ENCODE assay signal across 22 cellular contexts in the genomic region with DNA sequence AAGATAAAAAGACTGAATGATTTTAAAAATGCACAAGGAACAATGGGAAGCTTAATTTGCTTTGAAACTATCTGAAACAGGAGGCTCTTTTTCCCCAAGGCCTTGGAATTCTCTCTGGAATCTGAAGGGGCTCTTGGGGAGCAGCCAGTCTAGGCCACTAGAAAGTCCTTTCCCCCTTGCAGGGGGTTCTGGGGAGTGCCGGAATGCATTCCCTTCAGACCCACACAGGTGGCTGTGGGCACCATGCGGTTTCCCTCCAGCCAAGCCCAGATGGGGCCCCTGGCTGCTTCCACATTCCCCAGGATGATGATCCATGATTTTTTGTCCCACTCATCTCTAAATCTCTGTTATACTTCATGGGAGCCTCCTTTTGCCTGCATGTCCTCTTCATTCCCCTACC. TPM values are rescaled to one million over a fixed set of nuclear protein-coding genes. Genes with fewer than 3 reads are reported as not detected.
DNase-seq lines count a peak whose midpoint lies in the region; FAIRE-seq and TF ChIP-seq lines count a peak whose summit lies in the region.
"Had no signal": no experiment of that assay in that cellular context is flagged by ENCODE, and none has a peak within 500 bp of the region (broad histone marks: within the 10 kb centered on the region; RNA-seq: fewer than 3 reads in every experiment).

No MANE protein-coding gene starts in this region.

- H3K4me2 ChIP-seq in H1 (ENCODE audit: insufficient read depth in 1 of 2, low read depth in 2 of 2, low read length in 2 of 2) (no peak overlapping the region), neuronal stem cell (ENCODE audit: insufficient read depth, low read length, poor library complexity, severe bottlenecking) (no peak overlapping the region)
- H3K4me2 ChIP-seq: BLaER1, KMS-11 had no signal

- no peak for TF ChIP-seq RAD21 in H1 (IDR thresholded peaks at IDR 0.05 in 1 of 2, conservative IDR thresholded peaks at IDR 0.05 in 1 of 2; ENCODE audit: low read depth in 2 of 2, low read length in 2 of 2)

- H4K5ac ChIP-seq in H1 (ENCODE audit: insufficient read length, low read depth, low read length), result no peak overlapping the region

- H3K27me3 ChIP-seq in H1 (replicated peaks in 1 of 4; ENCODE audit: control insufficient read depth in 3 of 4, extremely low read depth in 1 of 4, insufficient read depth in 3 of 4, low read length in 3 of 4) (no peaks in the 10 kb centered on the region), neuronal stem cell (ENCODE audit: control insufficient read depth in 3 of 3, insufficient read depth in 3 of 3, low read depth in 1 of 3, low read length in 3 of 3) (no peaks in the 10 kb centered on the region)
- H3K27me3 ChIP-seq: BLaER1, Peyer's patch had no signal

- no peak overlapping the region for H2BK5ac ChIP-seq in H1 (ENCODE audit: low read depth, low read length)
- H2BK5ac ChIP-seq in neuronal stem cell (ENCODE audit: low read length), result no peak overlapping the region

- 79% methylated on average over 2 of the region's 2 CpGs; no CpG with 5 or more reads in 1 of the 2 experiments for WGBS in H1 (ENCODE audit: extremely low coverage in 1 of 2, insufficient coverage in 1 of 2, insufficient read length in 1 of 2, insufficient replicate concordance in 2 of 2, low coverage in 1 of 2, low lambda C conversion rate in 2 of 2, missing lambda C conversion rate in 1 of 2), 2 experiments
- no CpG with 5 or more reads among the region's 2 CpGs for WGBS in neuronal stem cell (ENCODE audit: extremely low coverage in 2 of 2, insufficient read length in 2 of 2, insufficient replicate concordance in 1 of 2), 2 donors

- H2BK15ac ChIP-seq in H1 (ENCODE audit: low read length) (no peak overlapping the region), neuronal stem cell (ENCODE audit: low read length) (no peak overlapping the region)

- H2AK5ac ChIP-seq in H1 (ENCODE audit: low read depth, low read length), result no peak overlapping the region
- H2AK5ac ChIP-seq in neuronal stem cell (ENCODE audit: low read depth, low read length), result no peak overlapping the region

- H3K4ac ChIP-seq in H1 (replicated peaks; ENCODE audit: insufficient read length, low read depth, low read length) (no peak overlapping the region), neuronal stem cell (ENCODE audit: low read length) (no peak overlapping the region)

- in situ Hi-C loops in KBM-7 (cut with MboI; ENCODE audit: low pct_unique_long_range_greater_than_20kb, low sequenced_read_pairs), result no loop called here

- H2AFZ ChIP-seq in H1 (ENCODE audit: low read length) (no peak overlapping the region), neuronal stem cell (ENCODE audit: low read length) (no peak overlapping the region)

- no peaks in the 10 kb centered on the region for H3K79me2 ChIP-seq in H1 (ENCODE audit: control insufficient read depth in 1 of 2, insufficient read depth in 2 of 2, low read length in 2 of 2)

- CTCF ChIA-PET in H1 (lab: Charles Lee; ENCODE audit: partially characterized antibody) (interaction anchor here (5.5 kb wide), 1 partner anchor 10 kb away, joined by 53 read pairs; a partner anchor contains a TSS), RWPE1 (lab: Yijun Ruan, JAX) (interaction anchor here (0.6 kb wide), 1 partner anchor 815 kb away, joined by 3 read pairs; no protein-coding TSS in a partner anchor)

- H3K79me1 ChIP-seq in H1 (ENCODE audit: low read depth, low read length) (no peaks in the 10 kb centered on the region), neuronal stem cell (ENCODE audit: low read depth, low read length) (no peaks in the 10 kb centered on the region)

- H3K36me3 ChIP-seq in H1 (ENCODE audit: control insufficient read depth in 2 of 4, insufficient read depth in 4 of 4, low read length in 3 of 4) (no peaks in the 10 kb centered on the region), neuronal stem cell (replicated peaks in 1 of 2; ENCODE audit: control insufficient read depth in 2 of 2, insufficient read depth in 2 of 2, low read length in 2 of 2) (no peaks in the 10 kb centered on the region)
- H3K36me3 ChIP-seq: BLaER1, Peyer's patch had no signal

- FAIRE-seq in H1 (lab: Jason Lieb, UNC), result no peak
- FAIRE-seq: HTR-8/SVneo had no signal

- TF ChIP-seq CTCF in H1 (IDR thresholded peaks at IDR 0.05; ENCODE audit: control extremely low read depth in 1 of 3, insufficient read depth in 1 of 3, low read depth in 1 of 3, low read length in 3 of 3) (no peak), RWPE1 (conservative IDR thresholded peaks at IDR 0.05; ENCODE audit: low read depth) (no peak)

- DNase-seq in RPMI7951 (ENCODE audit: low read depth) (peak; percentile 79), H1 (ENCODE audit: low read depth in 1 of 2, low spot score in 2 of 2) (no peak), neuronal stem cell (ENCODE audit: low spot score) (no peak), KBM-7 (no peak), RWPE1 (ENCODE audit: low spot score) (no peak), T-helper 9 cell (no peak)
- DNase-seq in activated CD4-positive, CD25-positive, alpha-beta regulatory T cell (lab: John Stamatoyannopoulos, UW), result no peak
- DNase-seq: CD4-positive, alpha-beta T cell; COR-L47; DMS79; HCEC 1CT; NCI-H1105; NCI-H146; NCI-H2029; NCI-H226; NCI-H774; Peyer's patch had no signal

- H3K23ac ChIP-seq in H1 (ENCODE audit: insufficient read length) (no peak overlapping the region), neuronal stem cell (ENCODE audit: low read depth, low read length, poor library complexity) (no peak overlapping the region)

- TF ChIP-seq EP300 in H1 (IDR thresholded peaks at IDR 0.05; ENCODE audit: borderline replicate concordance in 1 of 2, low read depth in 2 of 2, low read length in 2 of 2), result no peak

- H3K9me3 ChIP-seq in H1 (ENCODE audit: insufficient read depth in 2 of 2, low read depth in 1 of 2, low read length in 1 of 2) (peaks cover 0 to 5% of the 10 kb centered on the region in 2 experiments; a peak in 1 of 4 replicates), neuronal stem cell (replicated peaks in 1 of 2; ENCODE audit: control insufficient read depth in 2 of 2, insufficient read depth in 1 of 2, low read depth in 1 of 2, low read length in 2 of 2) (peaks cover 0 to 5% of the 10 kb centered on the region in 2 donors)
- H3K9me3 ChIP-seq: BLaER1, Peyer's patch had no signal

- POLR2A ChIA-PET in H1 (lab: Charles Lee; ENCODE audit: partially characterized antibody) (no interaction called here), RWPE1 (lab: Yijun Ruan, JAX; ENCODE audit: low non-redundant PET) (no interaction called here)

- H3K18ac ChIP-seq in H1 (ENCODE audit: extremely low read depth, low read length), result no peak overlapping the region
- no peak overlapping the region for H3K18ac ChIP-seq in neuronal stem cell (ENCODE audit: low read length)

- no peak overlapping the region for H4K91ac ChIP-seq in H1 (replicated peaks; ENCODE audit: insufficient read length, low read length)
- H4K91ac ChIP-seq in neuronal stem cell (ENCODE audit: low read depth, low read length, poor library complexity), result no peak overlapping the region

- H2BK120ac ChIP-seq in H1 (replicated peaks; ENCODE audit: low read depth, low read length) (no peak overlapping the region), neuronal stem cell (ENCODE audit: low read depth, low read length) (no peak overlapping the region)

- H3K14ac ChIP-seq in H1 (ENCODE audit: insufficient read length) (no peak overlapping the region), neuronal stem cell (ENCODE audit: low read length) (no peak overlapping the region)

- H3K9ac ChIP-seq in H1 (replicated peaks in 1 of 4; ENCODE audit: extremely low read depth in 1 of 4, low read depth in 3 of 4, low read length in 3 of 4) (no peak overlapping the region), neuronal stem cell (ENCODE audit: low read depth, low read length, poor library complexity) (no peak overlapping the region)
- H3K9ac ChIP-seq: BLaER1, KMS-11 had no signal

- H3K4me1 ChIP-seq in H1 (replicated peaks in 1 of 4; ENCODE audit: control insufficient read depth in 3 of 4, insufficient read depth in 4 of 4, low read length in 3 of 4), result peaks cover 0 to 4% (median 0%) of the 10 kb centered on the region in 4 experiments; a peak in 1 of 7 replicates
- H3K4me1 ChIP-seq in neuronal stem cell (ENCODE audit: control insufficient read depth in 2 of 2, insufficient read depth in 1 of 2, low read depth in 1 of 2, low read length in 2 of 2), result peaks cover 0 to 2% of the 10 kb centered on the region in 2 donors
- H3K4me1 ChIP-seq: Peyer's patch had no signal

- no peak for TF ChIP-seq POLR2A in H1 (IDR thresholded peaks at IDR 0.05; ENCODE audit: control extremely low read depth in 1 of 2, low read depth in 2 of 2, low read length in 2 of 2)

- H4K8ac ChIP-seq in H1 (ENCODE audit: extremely low read depth, insufficient read depth, low read length), result no peak overlapping the region
- H4K8ac ChIP-seq in neuronal stem cell (ENCODE audit: low read depth, low read length), result no peak overlapping the region

- H3K56ac ChIP-seq in H1 (replicated peaks; ENCODE audit: insufficient read length, low read depth, low read length), result peak overlapping the region; percentile 12

- no peaks in the 10 kb centered on the region for H4K20me1 ChIP-seq in H1 (replicated peaks in 1 of 2; ENCODE audit: control insufficient read depth in 1 of 2, insufficient read depth in 2 of 2, low read length in 2 of 2)
- H4K20me1 ChIP-seq: BLaER1 had no signal

- H3K27ac ChIP-seq in H1 (ENCODE audit: low read depth, low read length) (no peak overlapping the region), neuronal stem cell (replicated peaks; ENCODE audit: low read length) (peak overlapping the region; percentile 57), RWPE1 (no peak overlapping the region)
- H3K27ac ChIP-seq: BLaER1, KMS-11, Peyer's patch had no signal

- no peak overlapping the region for H3K4me3 ChIP-seq in H1 (ENCODE audit: extremely low read depth in 1 of 4, insufficient read depth in 2 of 4, low read depth in 3 of 4, low read length in 4 of 4)
- H3K4me3 ChIP-seq in neuronal stem cell (ENCODE audit: low read length in 2 of 2), result no peak overlapping the region
- H3K4me3 ChIP-seq: BLaER1, Peyer's patch had no signal

- no peak overlapping the region for H2BK20ac ChIP-seq in H1 (ENCODE audit: low read length)

- H3K23me2 ChIP-seq in H1 (ENCODE audit: low read depth, low read length), result no peaks in the 10 kb centered on the region

- H2BK12ac ChIP-seq in H1 (ENCODE audit: low read depth, low read length), result no peak overlapping the region
- H2BK12ac ChIP-seq in neuronal stem cell (ENCODE audit: low read length), result no peak overlapping the region

RNA-seq across cellular contexts. Expression of a gene that starts 10.7 kb away (rescaled TPM):
- total RNA-seq in RPMI7951 (2014; rRNA removed; shearing (Covaris generic)), result not detected in 2 replicates
- not detected in 2 replicates for total RNA-seq in H1 (2021; fragmentation: NEBNext Ultra II Directional; extraction: Animal tissue kit (Norgen Biotek cat#: 25700))
- 0.21 TPM in 1 of 2 replicates, not detected in the other for polyA plus RNA-seq in H1 (2011; rRNA removed)
- 0.13 TPM for polyA plus RNA-seq in H1 (2011; cell fraction: cytosol; rRNA removed)
- polyA plus RNA-seq in H1 (2011; cell fraction: nucleus; rRNA removed), result 0.09 TPM
- polyA plus RNA-seq in H1 (2012, experiment 1 of 2), result 0.19 TPM in 1 of 4 replicates, not detected in the others
- polyA plus RNA-seq in H1 (2012, experiment 2 of 2), result not detected
- polyA plus RNA-seq in H1 (2013, experiment 1 of 2), result 0.18 TPM
- 0.22 TPM for polyA plus RNA-seq in H1 (2013, experiment 2 of 2)
- not detected in 2 replicates for polyA minus RNA-seq in H1 (2011; rRNA and poly(A)+ RNA removed)
- not detected for polyA minus RNA-seq in H1 (2011; cell fraction: cytosol; rRNA and poly(A)+ RNA removed)
- polyA minus RNA-seq in H1 (2011; cell fraction: nucleus; rRNA and poly(A)+ RNA removed), result not detected
- polyA plus RNA-seq in neuronal stem cell (2013, experiment 1 of 2), result 0.17 TPM
- polyA plus RNA-seq in neuronal stem cell (2013, experiment 2 of 2), result 0.14 TPM
- total RNA-seq: CD4-positive, alpha-beta T cell; OCI-LY7; Peyer's patch; Right ventricle myocardium inferior had no signal
